In the genomic region with DNA sequence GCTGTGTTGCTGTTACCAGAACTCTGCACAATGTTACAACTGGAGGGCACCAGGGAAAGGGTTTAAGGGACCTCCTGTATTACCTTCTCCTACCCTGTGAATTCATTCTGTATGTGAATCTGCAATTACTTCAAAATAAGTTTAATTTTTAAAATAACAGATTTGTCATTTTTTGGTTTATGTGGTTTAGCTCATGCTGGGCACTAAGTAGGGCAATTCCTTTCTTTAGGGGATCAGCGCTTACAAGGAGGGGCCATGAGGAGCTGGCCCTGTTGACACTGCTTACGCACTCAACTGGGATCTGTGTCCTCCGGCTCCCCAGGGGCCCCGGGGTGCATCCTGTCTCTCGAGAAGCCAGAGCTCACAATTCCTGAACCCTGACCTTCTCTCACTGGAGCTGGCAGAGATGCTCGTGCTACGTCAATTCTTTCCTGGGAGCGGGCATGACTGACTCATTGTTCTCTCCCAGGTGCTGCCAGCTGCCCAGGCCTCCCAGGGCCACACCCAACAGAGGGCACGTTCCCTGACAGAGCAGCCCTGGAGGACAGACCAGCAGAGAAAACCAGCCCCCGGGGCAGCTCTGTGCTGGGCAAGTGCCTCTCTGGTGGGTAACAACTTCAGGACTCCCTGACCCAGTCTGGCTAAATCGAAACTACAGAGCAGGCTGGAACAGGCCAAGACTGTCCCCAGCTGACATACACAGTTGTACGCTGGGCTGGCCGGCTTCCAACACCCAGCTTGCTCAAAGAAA, we compare ENCODE assay signal across 9 cellular contexts. TPM values are rescaled to one million over a fixed set of nuclear protein-coding genes. Genes with fewer than 3 reads are reported as not detected.
DNase-seq lines count a peak whose midpoint lies in the region; ATAC-seq and TF ChIP-seq lines count a peak whose summit lies in the region.
"Had no signal": no experiment of that assay in that cellular context is flagged by ENCODE, and none has a peak within 500 bp of the region (broad histone marks: within the 10 kb centered on the region; RNA-seq: fewer than 3 reads in every experiment).

No MANE protein-coding gene starts in this region.

- H3K18ac ChIP-seq in mesenchymal stem cell (ENCODE audit: low read depth in 1 of 2, low read length in 2 of 2): peak overlapping the region; percentile 34 to 54

- H3K9me3 ChIP-seq in mesenchymal stem cell (ENCODE audit: control insufficient read depth, low read length): no peaks in the 10 kb centered on the region
- no peaks in the 10 kb centered on the region for H3K9me3 ChIP-seq in vagina
- H3K9me3 ChIP-seq: neutrophil had no signal

- H3K36me3 Mint-ChIP-seq in activated CD8-positive, alpha-beta T cell treated with anti-CD3 and anti-CD28 coated beads for 36 hours (ENCODE audit: low read depth): no peaks in the 10 kb centered on the region

- H2AK5ac ChIP-seq in mesenchymal stem cell (ENCODE audit: low read length, severe bottlenecking): no peak overlapping the region

- peaks cover 16% of the 10 kb centered on the region for H3K79me1 ChIP-seq in mesenchymal stem cell (replicated peaks; ENCODE audit: low read length, poor library complexity, severe bottlenecking)

- H3K36me3 ChIP-seq in mesenchymal stem cell (ENCODE audit: control insufficient read depth in 1 of 2, insufficient read depth in 2 of 2, low read depth in 1 of 2, low read length in 2 of 2) (peaks cover 28% of the 10 kb centered on the region in 2 experiments), vagina (no peaks in the 10 kb centered on the region)

- POLR2A ChIA-PET in activated CD8-positive, alpha-beta T cell treated with anti-CD3 and anti-CD28 coated beads for 36 hours (lab: Charles Lee): no interaction called here

- H3K4me2 ChIP-seq in mesenchymal stem cell (ENCODE audit: low read length, poor library complexity, severe bottlenecking): peak overlapping the region; percentile 19

- H2BK12ac ChIP-seq in mesenchymal stem cell (ENCODE audit: low read length in 2 of 2): peak overlapping the region; percentile 14 to 23

- no peak overlapping the region for H2AFZ ChIP-seq in mesenchymal stem cell (ENCODE audit: low read depth, low read length)

- H3K4ac ChIP-seq in mesenchymal stem cell (ENCODE audit: low read depth in 1 of 2, low read length in 2 of 2): no peak overlapping the region

- H4K8ac ChIP-seq in mesenchymal stem cell (ENCODE audit: low read length): peak overlapping the region; percentile 56

- no peak overlapping the region for H2BK15ac ChIP-seq in mesenchymal stem cell (ENCODE audit: low read depth, poor library complexity, severe bottlenecking)

- DNase-seq in NCI-H2227 (lab: John Stamatoyannopoulos, UW; ENCODE audit: unreplicated experiment): peak; percentile 7
- no peak for DNase-seq in NCI-H2227 treated with DMSO at 0.1 percent for 48 hours (lab: John Stamatoyannopoulos, UW)
- DNase-seq in dermis microvascular lymphatic vessel endothelial cell (ENCODE audit: low read depth in 2 of 2): peak; percentile 24 to 51
- peak; percentile 74 for DNase-seq in mesenchymal stem cell
- no peak for DNase-seq in vagina (ENCODE audit: extremely low spot score in 2 of 2)
- no peak for DNase-seq in NCI-H1930 (lab: John Stamatoyannopoulos, UW)
- DNase-seq in activated CD8-positive, alpha-beta T cell treated with anti-CD3 and anti-CD28 coated beads for 36 hours: no peak

- H3K4me1 Mint-ChIP-seq in activated CD8-positive, alpha-beta T cell treated with anti-CD3 and anti-CD28 coated beads for 36 hours (ENCODE audit: low read depth): no peaks in the 10 kb centered on the region

- no peaks in the 10 kb centered on the region for H3K27me3 Mint-ChIP-seq in activated CD8-positive, alpha-beta T cell treated with anti-CD3 and anti-CD28 coated beads for 36 hours

- H3K4me3 Mint-ChIP-seq in activated CD8-positive, alpha-beta T cell treated with anti-CD3 and anti-CD28 coated beads for 36 hours: no peak overlapping the region

- no peak overlapping the region for H4K91ac ChIP-seq in mesenchymal stem cell (ENCODE audit: low read length)

- WGBS in mesenchymal stem cell: 72% methylated on average over 13 of the region's 13 CpGs

- H3K27me3 ChIP-seq in mesenchymal stem cell (ENCODE audit: control insufficient read depth in 1 of 2, insufficient read depth in 1 of 2, low read length in 2 of 2) (no peaks in the 10 kb centered on the region), vagina (no peaks in the 10 kb centered on the region)
- H3K27me3 ChIP-seq: neutrophil had no signal

- no peak overlapping the region for H3K23ac ChIP-seq in mesenchymal stem cell (ENCODE audit: low read length in 2 of 2)

- H3K9me3 Mint-ChIP-seq in activated CD8-positive, alpha-beta T cell treated with anti-CD3 and anti-CD28 coated beads for 36 hours: no peaks in the 10 kb centered on the region

- peak overlapping the region; percentile 41 for H3K27ac ChIP-seq in mesenchymal stem cell (ENCODE audit: low read length, poor library complexity, severe bottlenecking)
- H3K27ac ChIP-seq in vagina: peak overlapping the region; percentile 79
- H3K27ac ChIP-seq: neutrophil had no signal

- peak overlapping the region; percentile 82 for H3K9ac ChIP-seq in mesenchymal stem cell (ENCODE audit: low read length)

- no peak for TF ChIP-seq POLR2A in vagina (IDR thresholded peaks at IDR 0.05)

- H3K4me1 ChIP-seq in mesenchymal stem cell (ENCODE audit: control insufficient read depth, insufficient read depth, low read depth, low read length) (peaks cover 26% of the 10 kb centered on the region), vagina (peaks cover 88% of the 10 kb centered on the region)

- no peak for TF ChIP-seq CTCF in vagina (IDR thresholded peaks at IDR 0.05)
- no peak for TF ChIP-seq CTCF in activated CD8-positive, alpha-beta T cell treated with anti-CD3 and anti-CD28 coated beads for 36 hours (IDR thresholded peaks at IDR 0.05)

- no peak overlapping the region for H2BK120ac ChIP-seq in mesenchymal stem cell (ENCODE audit: low read depth, low read length)

- CTCF ChIA-PET in activated CD8-positive, alpha-beta T cell treated with anti-CD3 and anti-CD28 coated beads for 36 hours (lab: Charles Lee): interaction anchor here (1.3 kb wide), 1 partner anchor 75 kb away, joined by 3 read pairs; no protein-coding TSS in a partner anchor

- no peak overlapping the region for H3K14ac ChIP-seq in mesenchymal stem cell (ENCODE audit: low read length in 2 of 2)

- ATAC-seq in activated CD8-positive, alpha-beta T cell treated with anti-CD3 and anti-CD28 coated beads for 36 hours: no peak
- no peak for ATAC-seq in HG02763 (IDR thresholded peaks at IDR 0.05; ENCODE audit: unreplicated experiment)

- peak overlapping the region in 1 of 2 experiments; percentile 66 for H3K4me3 ChIP-seq in mesenchymal stem cell (ENCODE audit: insufficient read depth in 1 of 2, low read depth in 1 of 2, low read length in 2 of 2)
- H3K4me3 ChIP-seq in vagina: peak overlapping the region in 1 of 2 donors; percentile 16

- intact Hi-C loops in vagina (cut with DNase I): no loop called here
- intact Hi-C loops in activated CD8-positive, alpha-beta T cell treated with anti-CD3 and anti-CD28 coated beads for 36 hours (cut with micrococcal nuclease): no loop called here

- H2BK5ac ChIP-seq in mesenchymal stem cell (ENCODE audit: low read depth, low read length, poor library complexity, severe bottlenecking): no peak overlapping the region

- no peak overlapping the region for H3K27ac Mint-ChIP-seq in activated CD8-positive, alpha-beta T cell treated with anti-CD3 and anti-CD28 coated beads for 36 hours

RNA-seq across cellular contexts. Expression of gene CTBP2, which starts 36.8 kb away (rescaled TPM):
- 84.0 and 133 TPM in 2 replicates for total RNA-seq in dermis microvascular lymphatic vessel endothelial cell
- 58.2 TPM for polyA plus RNA-seq in mesenchymal stem cell (2013, experiment 1 of 2)
- polyA plus RNA-seq in mesenchymal stem cell (2013, experiment 2 of 2): 55.7 TPM
- 74.4 TPM for total RNA-seq in vagina
- total RNA-seq in activated CD8-positive, alpha-beta T cell treated with anti-CD3 and anti-CD28 coated beads for 36 hours: under 1 TPM; 0.60 to 0.88 TPM

Comparison
In these comparisons a context has a peak if more than half of its experiments do, and no peak if none do; other contexts are left out.
1. DNase-seq: peak in NCI-H2227 (single experiment), dermis microvascular lymphatic vessel endothelial cell (2 of 2) and mesenchymal stem cell (single experiment); none in NCI-H2227 treated with DMSO at 0.1 percent for 48 hours (single experiment), vagina (0 of 2), NCI-H1930 (0 of 2) and activated CD8-positive, alpha-beta T cell treated with anti-CD3 and anti-CD28 coated beads for 36 hours (single experiment).
2. RNA of gene CTBP2, which starts 36.8 kb away (total RNA-seq): 84.0 to 133 TPM in dermis microvascular lymphatic vessel endothelial cell and 74.4 TPM in vagina (single experiment); 0.60 to 0.88 TPM in activated CD8-positive, alpha-beta T cell treated with anti-CD3 and anti-CD28 coated beads for 36 hours; every median in the first group is over 10 times any median in the second.